Comparison of ENCODE assay signal across 13 cellular contexts in genomic region chr20:10596726-10597125, GRCh38.
DNase-seq lines count a peak whose midpoint lies in the region; ATAC-seq and TF ChIP-seq lines count a peak whose summit lies in the region.
"Had no signal": no experiment of that assay in that cellular context is flagged by ENCODE, and none has a peak within 500 bp of the region (broad histone marks: within the 10 kb centered on the region; RNA-seq: fewer than 3 reads in every experiment).

No MANE protein-coding gene starts in this region.

- TF ChIP-seq POLR2A in breast epithelium (IDR thresholded peaks at IDR 0.05) (no peak), gastroesophageal sphincter (IDR thresholded peaks at IDR 0.05) (no peak), vagina (IDR thresholded peaks at IDR 0.05) (no peak)

- TF ChIP-seq EP300 in gastroesophageal sphincter (IDR thresholded peaks at IDR 0.05): no peak

- DNase-seq in MCF 10A (ENCODE audit: unreplicated experiment) (peak; percentile 88), breast epithelium (ENCODE audit: low spot score in 2 of 2) (no peak), astrocyte of the spinal cord (ENCODE audit: low read depth, low spot score) (peak; percentile 86), vagina (ENCODE audit: extremely low spot score in 2 of 2) (no peak), NCI-H510A treated with DMSO at 0.1 percent for 48 hours (lab: John Stamatoyannopoulos, UW) (no peak), cerebellum (ENCODE audit: low spot score) (no peak)
- DNase-seq: body of pancreas, hippocampal formation, NCI-H774 had no signal

- no peak overlapping the region for H3K27ac ChIP-seq in breast epithelium
- H3K27ac ChIP-seq in gastroesophageal sphincter: peak overlapping the region in 1 of 4 donors; percentile 19
- H3K27ac ChIP-seq in vagina: peak overlapping the region; percentile 79
- H3K27ac ChIP-seq: body of pancreas had no signal

- peak overlapping the region; percentile 2 for H3K4me3 Mint-ChIP-seq in MCF 10A (ENCODE audit: unreplicated experiment)
- H3K4me3 Mint-ChIP-seq: stimulated activated naive CD8-positive, alpha-beta T cell treated with anti-CD3 and anti-CD28 coated beads, Interleukin-15, Interleukin-2, amounts not matched to agents 100 ng/mL and 50 ng/mL, for 24 hours; T-helper 1 cell treated with Interleukin-12 subunit alpha and Interleukin-12 subunit beta and Interleukin-4 antibody, amounts not matched to agents 30 μg/mL and 1 μg/mL, for 36 hours had no signal

- H3K27me3 ChIP-seq in breast epithelium: no peaks in the 10 kb centered on the region
- H3K27me3 ChIP-seq in gastroesophageal sphincter: no peaks in the 10 kb centered on the region
- no peaks in the 10 kb centered on the region for H3K27me3 ChIP-seq in vagina
- H3K27me3 ChIP-seq: body of pancreas had no signal

- no peaks in the 10 kb centered on the region for H3K27me3 Mint-ChIP-seq in MCF 10A (ENCODE audit: insufficient read depth, unreplicated experiment)
- H3K27me3 Mint-ChIP-seq: stimulated activated naive CD8-positive, alpha-beta T cell treated with anti-CD3 and anti-CD28 coated beads, Interleukin-15, Interleukin-2, amounts not matched to agents 100 ng/mL and 50 ng/mL, for 24 hours had no signal

- CTCF ChIA-PET in MCF 10A (lab: Yijun Ruan, JAX): interaction anchor here (0.6 to 1.9 kb wide), 10 partner anchors 12 to 853 kb away, joined by 3 to 7 read pairs (median 4); no protein-coding TSS in a partner anchor

- BruUV-seq in MCF 10A (replicated peaks; lab: Mats Ljungman, UMichigan): no TSS peak

- no peak overlapping the region for H3K4me3 ChIP-seq in breast epithelium
- H3K4me3 ChIP-seq in astrocyte of the spinal cord (ENCODE audit: low read depth, low read length): no peak overlapping the region
- H3K4me3 ChIP-seq in gastroesophageal sphincter: no peak overlapping the region
- no peak overlapping the region for H3K4me3 ChIP-seq in vagina
- H3K4me3 ChIP-seq: body of pancreas had no signal

- in situ Hi-C loops in astrocyte of the spinal cord (cut with HindIII; ENCODE audit: low sequenced_read_pairs): no loop called here

- no peaks in the 10 kb centered on the region for H3K9me3 ChIP-seq in breast epithelium
- no peaks in the 10 kb centered on the region for H3K9me3 ChIP-seq in gastroesophageal sphincter
- H3K9me3 ChIP-seq in vagina: no peaks in the 10 kb centered on the region
- H3K9me3 ChIP-seq: body of pancreas had no signal

- 33 to 38% methylated on average over 4 of the region's 4 CpGs for WGBS in gastroesophageal sphincter (ENCODE audit: low coverage in 1 of 2), 2 donors

- H3K4me1 ChIP-seq in breast epithelium (no peaks in the 10 kb centered on the region), gastroesophageal sphincter (peaks cover 0 to 29% (median 3%) of the 10 kb centered on the region in 3 donors), vagina (peaks cover 44% of the 10 kb centered on the region)

- peaks cover 11% of the 10 kb centered on the region for H3K36me3 Mint-ChIP-seq in MCF 10A (ENCODE audit: insufficient read depth, unreplicated experiment)

- intact Hi-C loops in MCF 10A (cut with micrococcal nuclease) (no loop called here), breast epithelium (cut with DNase I; ENCODE audit: low total_unique reads) (no loop called here), vagina (cut with DNase I) (no loop called here)

- H3K4me1 Mint-ChIP-seq in MCF 10A (ENCODE audit: insufficient read depth, unreplicated experiment): peaks cover 33% of the 10 kb centered on the region

- peaks cover 7% of the 10 kb centered on the region for H3K9me3 Mint-ChIP-seq in MCF 10A (ENCODE audit: unreplicated experiment)
- H3K9me3 Mint-ChIP-seq: stimulated activated naive CD8-positive, alpha-beta T cell treated with anti-CD3 and anti-CD28 coated beads, Interleukin-15, Interleukin-2, amounts not matched to agents 100 ng/mL and 50 ng/mL, for 24 hours; T-helper 1 cell treated with Interleukin-12 subunit alpha and Interleukin-12 subunit beta and Interleukin-4 antibody, amounts not matched to agents 30 μg/mL and 1 μg/mL, for 36 hours had no signal

- POLR2A ChIA-PET in MCF 10A (lab: Yijun Ruan, JAX): interaction anchor here (1.1 to 12.2 kb wide), 14 partner anchors 8 to 405 kb away, joined by 3 to 170 read pairs (median 20); partner anchors contain the start of genes JAG1, MKKS and SLX4IP

- no peaks in the 10 kb centered on the region for H3K36me3 ChIP-seq in breast epithelium
- H3K36me3 ChIP-seq in gastroesophageal sphincter: no peaks in the 10 kb centered on the region
- no peaks in the 10 kb centered on the region for H3K36me3 ChIP-seq in vagina

- H3K27ac Mint-ChIP-seq in MCF 10A (ENCODE audit: low read depth, unreplicated experiment): peak overlapping the region; percentile 5
- H3K27ac Mint-ChIP-seq: stimulated activated naive CD8-positive, alpha-beta T cell treated with anti-CD3 and anti-CD28 coated beads, Interleukin-15, Interleukin-2, amounts not matched to agents 100 ng/mL and 50 ng/mL, for 24 hours; T-helper 1 cell treated with Interleukin-12 subunit alpha and Interleukin-12 subunit beta and Interleukin-4 antibody, amounts not matched to agents 30 μg/mL and 1 μg/mL, for 36 hours had no signal

- ATAC-seq in gastroesophageal sphincter: peak; percentile 75
- ATAC-seq in GM18907 (IDR thresholded peaks at IDR 0.05; ENCODE audit: unreplicated experiment): no peak
- ATAC-seq: body of pancreas had no signal

- TF ChIP-seq CTCF in MCF 10A (IDR thresholded peaks at IDR 0.05; ENCODE audit: unreplicated experiment) (no peak), breast epithelium (IDR thresholded peaks at IDR 0.05) (no peak), astrocyte of the spinal cord (IDR thresholded peaks at IDR 0.05; ENCODE audit: low read depth, low read length) (no peak), gastroesophageal sphincter (IDR thresholded peaks at IDR 0.05) (no peak), vagina (IDR thresholded peaks at IDR 0.05) (no peak)

Comparison
In these comparisons a context has a peak if more than half of its experiments do, and no peak if none do; other contexts are left out.
1. DNase-seq: peak in MCF 10A (single experiment) and astrocyte of the spinal cord (single experiment); none in breast epithelium (0 of 2), vagina (0 of 2), NCI-H510A treated with DMSO at 0.1 percent for 48 hours (single experiment) and cerebellum (single experiment).